In genomic region chr7:88366845-88367244, GRCh38 we compare ENCODE assay signal across 28 cellular contexts.
DNase-seq lines count a peak whose midpoint lies in the region; ATAC-seq, FAIRE-seq and TF ChIP-seq lines count a peak whose summit lies in the region.
"Had no signal": no experiment of that assay in that cellular context is flagged by ENCODE, and none has a peak within 500 bp of the region (broad histone marks: within the 10 kb centered on the region; RNA-seq: fewer than 3 reads in every experiment).

No MANE protein-coding gene starts in this region.

- no peaks in the 10 kb centered on the region for H3F3A ChIP-seq in GM23338 (replicated peaks; ENCODE audit: low read depth)

- H3K9me3 Mint-ChIP-seq in natural killer cell (no peaks in the 10 kb centered on the region), GM23338 (no peaks in the 10 kb centered on the region; the same call in 2 of the 3 replicates)
- no peaks in the 10 kb centered on the region for H3K9me3 Mint-ChIP-seq in natural killer cell treated with Interleukin-12 subunit alpha and Interleukin-12 subunit beta and Interleukin-15 and Interleukin-18, amount 100 ng/mL, for 72 hours

- CTCF ChIA-PET in K562 (lab: Yijun Ruan, JAX; ENCODE audit: low intra/inter-chr PET ratio) = no interaction called here

- 0% methylated on average over 1 of the region's 1 CpG for WGBS in K562 (ENCODE audit: insufficient coverage, low coverage, missing lambda C conversion rate)

- H3K4me1 ChIP-seq in GM23338 (ENCODE audit: insufficient read depth) (peaks cover 26% of the 10 kb centered on the region), K562 (replicated peaks in 1 of 2; ENCODE audit: control insufficient read depth in 2 of 2, insufficient read depth in 2 of 2, low read length in 2 of 2) (no peaks in the 10 kb centered on the region)
- H3K4me1 ChIP-seq: BE2C had no signal

- POLR2A ChIA-PET in K562 (lab: Yijun Ruan, JAX) = no interaction called here

- H3K4me1 Mint-ChIP-seq in natural killer cell (no peaks in the 10 kb centered on the region), GM23338 (peaks cover 46% of the 10 kb centered on the region)
- H3K4me1 Mint-ChIP-seq in natural killer cell treated with Interleukin-12 subunit alpha and Interleukin-12 subunit beta and Interleukin-15 and Interleukin-18, amount 100 ng/mL, for 72 hours (ENCODE audit: low read depth in 2 of 2) = no peaks in the 10 kb centered on the region
- H3K4me1 Mint-ChIP-seq: CD14-positive monocyte; CD4-positive, alpha-beta memory T cell; CD4-positive, CD25-positive, alpha-beta regulatory T cell; CD8-positive, alpha-beta memory T cell had no signal

- no peak for FAIRE-seq in K562 (lab: Jason Lieb, UNC)
- peak; percentile 13 for FAIRE-seq in islet of Langerhans (lab: Jason Lieb, UNC)
- FAIRE-seq: A204.1, GM12878, GM12892, GM18507 had no signal

- H3K36me3 Mint-ChIP-seq in natural killer cell (no peaks in the 10 kb centered on the region), GM23338 (ENCODE audit: low read depth) (peaks cover 6% of the 10 kb centered on the region; the same call in 1 of the 3 replicates)
- H3K36me3 Mint-ChIP-seq in natural killer cell treated with Interleukin-12 subunit alpha and Interleukin-12 subunit beta and Interleukin-15 and Interleukin-18, amount 100 ng/mL, for 72 hours = no peaks in the 10 kb centered on the region
- H3K36me3 Mint-ChIP-seq: CD14-positive monocyte; CD4-positive, alpha-beta memory T cell; CD4-positive, CD25-positive, alpha-beta regulatory T cell; CD8-positive, alpha-beta memory T cell had no signal

- no TSS peak for BruUV-seq in K562 (replicated peaks; lab: Mats Ljungman, UMichigan)

- H2AFZ ChIP-seq in GM23338 (no peak overlapping the region), K562 (ENCODE audit: low read depth, low read length) (no peak overlapping the region)

- no peak for TF ChIP-seq RAD21 in K562 (CRISPR knock-in tag; conservative IDR thresholded peaks at IDR 0.05 in 1 of 2, IDR thresholded peaks at IDR 0.05 in 1 of 2)

- no peak overlapping the region for H3K4me2 ChIP-seq in GM23338
- no peak overlapping the region for H3K4me2 ChIP-seq in K562 (ENCODE audit: insufficient read depth, low read length)
- H3K4me2 ChIP-seq: BLaER1 had no signal

- H3K27ac ChIP-seq in GM23338 (ENCODE audit: low read depth) (no peak overlapping the region), K562 (ENCODE audit: extremely low read depth, low read depth, low read length) (no peak overlapping the region)
- H3K27ac ChIP-seq: BLaER1 had no signal

- TF ChIP-seq CTCF in natural killer cell (IDR thresholded peaks at IDR 0.05) (peak; percentile 12), GM23338 (conservative IDR thresholded peaks at IDR 0.05; ENCODE audit: low read depth in 2 of 2) (no peak), K562 (IDR thresholded peaks at IDR 0.05 in 2 of 3, conservative IDR thresholded peaks at IDR 0.05 in 1 of 3; ENCODE audit: insufficient read depth in 2 of 3, low read depth in 1 of 3, low read length in 3 of 3) (no peak)

- no peak overlapping the region for H3K9ac ChIP-seq in K562 (ENCODE audit: insufficient read depth in 1 of 2, low read depth in 2 of 2, low read length in 2 of 2)
- H3K9ac ChIP-seq: BLaER1 had no signal

- intact Hi-C loops in natural killer cell (cut with micrococcal nuclease) = no loop called here
- intact Hi-C loops in K562 (cut with micrococcal nuclease) = no loop called here

- H3K36me3 ChIP-seq in GM23338 (ENCODE audit: insufficient read depth) (no peaks in the 10 kb centered on the region), K562 (ENCODE audit: control insufficient read depth, insufficient read depth, low read length) (no peaks in the 10 kb centered on the region)
- H3K36me3 ChIP-seq: BE2C, BLaER1 had no signal

- H3K27me3 Mint-ChIP-seq in natural killer cell (ENCODE audit: low read depth in 2 of 2) = no peaks in the 10 kb centered on the region
- H3K27me3 Mint-ChIP-seq in natural killer cell treated with Interleukin-12 subunit alpha and Interleukin-12 subunit beta and Interleukin-15 and Interleukin-18, amount 100 ng/mL, for 72 hours = peaks cover 0 to 7% of the 10 kb centered on the region in 2 donors
- H3K27me3 Mint-ChIP-seq in GM23338 (ENCODE audit: insufficient read depth, low read depth, poor library complexity) = no peaks in the 10 kb centered on the region

- DNase-seq in natural killer cell (no peak), GM23338 (ENCODE audit: low spot score) (no peak), K562 (ENCODE audit: extremely low read depth in 1 of 4, low spot score in 3 of 4) (no peak), NCI-H1092 (lab: John Stamatoyannopoulos, UW) (no peak), foreskin melanocyte (no peak)
- no peak for DNase-seq in natural killer cell treated with Interleukin-12 subunit alpha and Interleukin-12 subunit beta and Interleukin-15 and Interleukin-18, amount 100 ng/mL, for 72 hours (ENCODE audit: low spot score)
- DNase-seq: 8988T; BE2C; C1 segment of cervical spinal cord; CD4-positive, alpha-beta memory T cell; CD4-positive, CD25-positive, alpha-beta regulatory T cell; CD8-positive, alpha-beta memory T cell; COR-L47; DMS 273 treated with DMSO at 0.1 percent for 48 hours; DMS153; DMS53; DMS79; DND-41; EL; GDM1 had no signal

- in situ Hi-C loops in K562 (cut with MboI) = no loop called here

- no peaks in the 10 kb centered on the region for H3K9me2 ChIP-seq in GM23338 (ENCODE audit: insufficient read depth)

- H3K4me3 ChIP-seq in GM23338 (no peak overlapping the region), K562 (no peak overlapping the region)
- H3K4me3 ChIP-seq: BLaER1, GM12878 had no signal

- TF ChIP-seq POLR2A in K562 (conservative IDR thresholded peaks at IDR 0.05) = no peak

- H4K20me1 ChIP-seq in GM23338 (replicated peaks; ENCODE audit: insufficient read depth) (no peaks in the 10 kb centered on the region), K562 (replicated peaks; ENCODE audit: control insufficient read depth, insufficient read depth, low read length) (no peaks in the 10 kb centered on the region)
- H4K20me1 ChIP-seq: BLaER1 had no signal

- no peaks in the 10 kb centered on the region for H3K9me3 ChIP-seq in K562 (replicated peaks; ENCODE audit: control insufficient read depth, insufficient read depth, low read depth, low read length)
- H3K9me3 ChIP-seq: BE2C, BLaER1 had no signal

- no peaks in the 10 kb centered on the region for H3K9me1 ChIP-seq in K562 (ENCODE audit: control insufficient read depth, insufficient read depth, low read length)

- ATAC-seq in natural killer cell = no peak
- no peak for ATAC-seq in natural killer cell treated with Interleukin-12 subunit alpha and Interleukin-12 subunit beta and Interleukin-15 and Interleukin-18, amount 100 ng/mL, for 72 hours
- ATAC-seq in GM23338 = no peak
- no peak for ATAC-seq in K562
- no peak for ATAC-seq in HG02852 (IDR thresholded peaks at IDR 0.05; ENCODE audit: unreplicated experiment)
- ATAC-seq: GM12878 had no signal

- H3K79me2 ChIP-seq in GM23338 (replicated peaks; ENCODE audit: insufficient read depth) (no peaks in the 10 kb centered on the region), K562 (ENCODE audit: control insufficient read depth, insufficient read depth, low read length) (no peaks in the 10 kb centered on the region)

- no peak for TF ChIP-seq EP300 in K562 (IDR thresholded peaks at IDR 0.05; ENCODE audit: low read length)

- no peak overlapping the region for H3K27ac Mint-ChIP-seq in natural killer cell
- no peak overlapping the region for H3K27ac Mint-ChIP-seq in natural killer cell treated with Interleukin-12 subunit alpha and Interleukin-12 subunit beta and Interleukin-15 and Interleukin-18, amount 100 ng/mL, for 72 hours
- H3K27ac Mint-ChIP-seq in GM23338 = 0 out of 2 replicates have a peak overlapping the region, but pooled peaks have one; percentile 11
- H3K27ac Mint-ChIP-seq: CD14-positive monocyte; CD4-positive, alpha-beta memory T cell; CD4-positive, CD25-positive, alpha-beta regulatory T cell; CD8-positive, alpha-beta memory T cell had no signal

- no peak overlapping the region for H3K4me3 Mint-ChIP-seq in natural killer cell
- no peak overlapping the region for H3K4me3 Mint-ChIP-seq in natural killer cell treated with Interleukin-12 subunit alpha and Interleukin-12 subunit beta and Interleukin-15 and Interleukin-18, amount 100 ng/mL, for 72 hours
- H3K4me3 Mint-ChIP-seq in GM23338 = no peak overlapping the region
- H3K4me3 Mint-ChIP-seq: CD14-positive monocyte; CD4-positive, alpha-beta memory T cell; CD4-positive, CD25-positive, alpha-beta regulatory T cell; CD8-positive, alpha-beta memory T cell had no signal

- H3K27me3 ChIP-seq in GM23338 (ENCODE audit: insufficient read depth) = no peaks in the 10 kb centered on the region
- H3K27me3 ChIP-seq in K562 (ENCODE audit: control insufficient read depth in 2 of 2, insufficient read depth in 2 of 2, low read length in 2 of 2) = no peaks in the 10 kb centered on the region
- H3K27me3 ChIP-seq: BE2C, BLaER1 had no signal

TF ChIP-seq in K562, 482 proteins besides CTCF, POLR2A, EP300 and RAD21:
- TF ChIP-seq, protein P1, sequence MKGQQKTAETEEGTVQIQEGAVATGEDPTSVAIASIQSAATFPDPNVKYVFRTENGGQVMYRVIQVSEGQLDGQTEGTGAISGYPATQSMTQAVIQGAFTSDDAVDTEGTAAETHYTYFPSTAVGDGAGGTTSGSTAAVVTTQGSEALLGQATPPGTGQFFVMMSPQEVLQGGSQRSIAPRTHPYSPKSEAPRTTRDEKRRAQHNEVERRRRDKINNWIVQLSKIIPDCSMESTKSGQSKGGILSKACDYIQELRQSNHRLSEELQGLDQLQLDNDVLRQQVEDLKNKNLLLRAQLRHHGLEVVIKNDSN (CRISPR knock-in tag; IDR thresholded peaks at IDR 0.05) = no peak
- TF ChIP-seq C11orf30 (IDR thresholded peaks at IDR 0.05; ENCODE audit: low read depth) = 0 out of 2 replicates have a peak, but pooled peaks have one; percentile 18
- TF ChIP-seq ZNF316 (IDR thresholded peaks at IDR 0.05) = peak; percentile 69; the same call in 1 of the 2 replicates
- no peak for TF ChIP-seq ZNF717 (CRISPR knock-in tag; IDR thresholded peaks at IDR 0.05)
